8 cellular contexts compared by ENCODE assay signal in genomic region chr17:45942284-45942683, GRCh38. TPM values are rescaled to one million over a fixed set of nuclear protein-coding genes. Genes with fewer than 3 reads are reported as not detected.
DNase-seq lines count a peak whose midpoint lies in the region; ATAC-seq and TF ChIP-seq lines count a peak whose summit lies in the region.

No MANE protein-coding gene starts in this region.

- peaks cover 41% of the 10 kb centered on the region for H3K27me3 ChIP-seq in foreskin keratinocyte

- intact Hi-C loops in Right ventricle myocardium superior (cut with DNase I), result no loop called here

- H3K27ac ChIP-seq in foreskin keratinocyte, result no peak overlapping the region

- no peaks in the 10 kb centered on the region for H3K9me3 Mint-ChIP-seq in nephron progenitor cell

- TF ChIP-seq CTCF in nephron progenitor cell (IDR thresholded peaks at IDR 0.05), result no peak
- no peak for TF ChIP-seq CTCF in foreskin keratinocyte (conservative IDR thresholded peaks at IDR 0.05)

- H3K36me3 Mint-ChIP-seq in nephron progenitor cell (ENCODE audit: low read depth), result no peaks in the 10 kb centered on the region

- H3K27ac Mint-ChIP-seq in nephron progenitor cell, result no peak overlapping the region

- DNase-seq in EL (peak; percentile 41), RPMI8226 (peak; percentile 31), Right ventricle myocardium superior (peak; percentile 88), putamen (ENCODE audit: low spot score) (peak; percentile 98), nephron progenitor cell (no peak), foreskin keratinocyte (no peak), NCI-H128 (lab: John Stamatoyannopoulos, UW; ENCODE audit: unreplicated experiment) (no peak), NOMO-1 (lab: John Stamatoyannopoulos, UW; ENCODE audit: unreplicated experiment in 2 of 2) (no peak)

- ATAC-seq in Right ventricle myocardium superior (ENCODE audit: poor library complexity) (peak; percentile 95), foreskin keratinocyte (no peak)

- H3K4me3 Mint-ChIP-seq in nephron progenitor cell, result no peak overlapping the region

- H3K4me1 Mint-ChIP-seq in nephron progenitor cell, result peaks cover 15% of the 10 kb centered on the region

- no peaks in the 10 kb centered on the region for H3K4me1 ChIP-seq in foreskin keratinocyte

- H3K27me3 Mint-ChIP-seq in nephron progenitor cell (ENCODE audit: low read depth, poor library complexity), result peaks cover 21% of the 10 kb centered on the region

RNA-seq across cellular contexts. Expression of gene MAPT, which starts 47.9 kb away (rescaled TPM):
- total RNA-seq in Right ventricle myocardium superior (37.7 TPM), foreskin keratinocyte (0.04 and 0.17 TPM in 2 replicates)
- 0.09 and 0.12 TPM in 2 replicates for polyA plus RNA-seq in foreskin keratinocyte

RNA-seq across cellular contexts. Expression of gene STH, which starts 56.8 kb away (rescaled TPM):
- not detected for total RNA-seq in Right ventricle myocardium superior
- total RNA-seq in foreskin keratinocyte, result not detected in 2 replicates
- not detected in 2 replicates for polyA plus RNA-seq in foreskin keratinocyte

Comparison
In these comparisons a context has a peak if more than half of its experiments do, and no peak if none do; other contexts are left out.
1. DNase-seq: peak in EL (single experiment), RPMI8226 (single experiment), Right ventricle myocardium superior (single experiment) and putamen (single experiment); none in nephron progenitor cell (single experiment), foreskin keratinocyte (0 of 2), NCI-H128 (single experiment) and NOMO-1 (0 of 2).
2. RNA of gene MAPT, which starts 47.9 kb away (total RNA-seq): 37.7 TPM in Right ventricle myocardium superior (single experiment); 0.04 to 0.17 TPM in foreskin keratinocyte; every median in the first group is over 10 times any median in the second.